In the genomic region with DNA sequence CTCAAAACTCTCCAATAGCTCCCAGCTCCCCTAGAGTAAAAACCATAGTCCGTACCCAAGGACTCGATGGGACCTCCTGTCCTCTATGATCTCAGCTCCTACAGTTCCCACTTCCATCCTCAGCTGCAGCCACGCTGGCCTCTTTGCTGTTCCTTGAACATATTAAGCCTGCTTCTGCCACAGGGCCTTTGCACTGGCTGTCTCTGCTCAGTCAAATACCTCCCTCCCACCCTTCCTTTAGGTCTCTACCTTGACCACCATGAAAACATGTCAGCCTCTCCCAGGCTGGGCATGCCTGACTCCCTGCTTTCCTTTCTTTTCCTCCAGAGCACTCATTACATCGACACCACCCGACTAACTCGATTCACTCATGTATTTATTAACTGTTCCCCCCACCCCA, we compare ENCODE assay signal across 20 cellular contexts.
"Had no signal": no experiment of that assay in that cellular context is flagged by ENCODE, and none has a peak within 500 bp of the region (broad histone marks: within the 10 kb centered on the region; RNA-seq: fewer than 3 reads in every experiment).

No MANE protein-coding gene starts in this region.

- H3K27me3 Mint-ChIP-seq: activated naive CD8-positive, alpha-beta T cell treated with anti-CD3 and anti-CD28 coated beads, Interleukin-2, amount 50 U/mL, for 24 hours; central memory CD8-positive, alpha-beta T cell; naive thymus-derived CD4-positive, alpha-beta T cell; T-cell had no signal

- H3K27ac Mint-ChIP-seq: activated naive CD8-positive, alpha-beta T cell treated with anti-CD3 and anti-CD28 coated beads, Interleukin-2, amount 50 U/mL, for 24 hours; activated T-helper 1 cell treated with anti-CD3 and anti-CD28 coated beads, Interleukin-12 subunit alpha, Interleukin-12 subunit beta, Interleukin-2, Interleukin-4 antibody, amounts not matched to agents 30 ng/mL and 10 ng/mL and 1 ng/mL, durations not matched to agents 14 hours and 24 hours and 36 hours; T-cell had no signal

- H3K4me2 ChIP-seq: SK-N-SH had no signal

- H3K4me3 ChIP-seq: gastrocnemius medialis, heart right ventricle, suprapubic skin, upper lobe of right lung had no signal

- H3K9ac ChIP-seq: SK-N-SH had no signal

- H3K9me3 Mint-ChIP-seq: activated naive CD8-positive, alpha-beta T cell treated with anti-CD3 and anti-CD28 coated beads, Interleukin-2, amount 50 U/mL, for 24 hours; activated T-helper 1 cell treated with anti-CD3 and anti-CD28 coated beads, Interleukin-12 subunit alpha, Interleukin-12 subunit beta, Interleukin-2, Interleukin-4 antibody, amounts not matched to agents 30 ng/mL and 10 ng/mL and 1 ng/mL, durations not matched to agents 14 hours and 24 hours and 36 hours; central memory CD8-positive, alpha-beta T cell had no signal

- H3K4me1 Mint-ChIP-seq: activated naive CD8-positive, alpha-beta T cell treated with anti-CD3 and anti-CD28 coated beads, Interleukin-2, amount 50 U/mL, for 24 hours had no signal

- DNase-seq: activated CD4-positive, CD25-positive, alpha-beta regulatory T cell treated with anti-CD3 and anti-CD28 coated beads, Interleukin-2, amount 50 U/mL, for 72 hours; activated naive CD4-positive, alpha-beta T cell treated with Interleukin-2 at 50 U/mL for 16 hours; activated naive CD8-positive, alpha-beta T cell treated with anti-CD3 and anti-CD28 coated beads, Interleukin-2, amount 50 U/mL, for 24 hours; dermis blood vessel endothelial cell; erythroblast; gastrocnemius medialis; heart right ventricle; naive thymus-derived CD4-positive, alpha-beta T cell; right cardiac atrium; SK-N-SH; small intestine; stimulated activated CD4-positive, alpha-beta T cell treated with anti-CD3 and anti-CD28 coated beads, Interleukin-4, amount 100 ng/mL, for 24 hours; stimulated activated naive CD8-positive, alpha-beta T cell treated with anti-CD3 and anti-CD28 coated beads, Interleukin-15, Interleukin-2, amounts not matched to agents 100 U/mL and 50 U/mL, for 24 hours; T-cell; T-helper 9 cell; upper lobe of right lung had no signal

- H3K4me3 Mint-ChIP-seq: activated naive CD8-positive, alpha-beta T cell treated with anti-CD3 and anti-CD28 coated beads, Interleukin-2, amount 50 U/mL, for 24 hours; activated T-helper 1 cell treated with anti-CD3 and anti-CD28 coated beads, Interleukin-12 subunit alpha, Interleukin-12 subunit beta, Interleukin-2, Interleukin-4 antibody, amounts not matched to agents 30 ng/mL and 10 ng/mL and 1 ng/mL, durations not matched to agents 14 hours and 24 hours and 36 hours; central memory CD8-positive, alpha-beta T cell; naive thymus-derived CD4-positive, alpha-beta T cell; T-cell had no signal

- H3K9me3 ChIP-seq: gastrocnemius medialis, SK-N-SH, suprapubic skin, upper lobe of right lung had no signal

- H3K27ac ChIP-seq: upper lobe of right lung had no signal

- H3K27me3 ChIP-seq: gastrocnemius medialis, heart right ventricle, suprapubic skin, upper lobe of right lung had no signal

- ATAC-seq: activated naive CD8-positive, alpha-beta T cell treated with anti-CD3 and anti-CD28 coated beads, Interleukin-2, amount 50 U/mL, for 24 hours; gastrocnemius medialis; heart right ventricle; left lobe of liver; naive thymus-derived CD4-positive, alpha-beta T cell; right cardiac atrium; stimulated activated naive CD8-positive, alpha-beta T cell treated with anti-CD3 and anti-CD28 coated beads, Interleukin-15, Interleukin-2, amounts not matched to agents 100 U/mL and 50 U/mL, for 24 hours; T-cell; upper lobe of right lung had no signal
